20 cellular contexts compared by ENCODE assay signal in the genomic region with DNA sequence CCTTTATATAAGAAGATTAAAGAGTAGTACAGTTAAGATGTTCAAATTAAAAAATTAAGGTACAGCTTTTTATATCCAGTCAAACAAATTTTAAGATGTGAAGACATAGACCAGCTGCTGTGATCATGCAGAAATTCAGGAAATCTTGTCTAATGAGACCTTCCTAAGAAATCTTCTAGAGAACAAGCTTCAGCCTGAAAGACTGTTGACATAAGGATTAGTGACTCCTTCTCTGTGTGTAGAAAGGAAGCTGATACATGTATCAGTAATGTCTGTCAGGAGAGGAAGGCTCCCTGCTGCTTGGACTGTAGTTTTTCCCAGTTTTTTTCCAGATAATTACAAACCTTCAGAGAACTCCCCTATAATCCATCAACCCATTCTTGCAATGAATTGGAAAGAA.
A peak's percentile ranks its signal among the peaks of the same experiment; 100 is the strongest.
DNase-seq lines count a peak whose midpoint lies in the region; ATAC-seq, FAIRE-seq and TF ChIP-seq lines count a peak whose summit lies in the region.
"Had no signal": no experiment of that assay in that cellular context is flagged by ENCODE, and none has a peak within 500 bp of the region (broad histone marks: within the 10 kb centered on the region; RNA-seq: fewer than 3 reads in every experiment).

No MANE protein-coding gene starts in this region.

- TF ChIP-seq CTCF in HEK293 (tag by site-specific recombination; IDR thresholded peaks at IDR 0.05) (no peak), endothelial cell of umbilical vein (IDR thresholded peaks at IDR 0.05; ENCODE audit: extremely low read depth in 1 of 2, insufficient read depth in 1 of 2, low read depth in 1 of 2, low read length in 2 of 2) (no peak)

- H3K27me3 ChIP-seq in endothelial cell of umbilical vein (ENCODE audit: control insufficient read depth in 2 of 2, insufficient read depth in 2 of 2, low read length in 2 of 2), result no peaks in the 10 kb centered on the region
- H3K27me3 ChIP-seq: SJSA1 had no signal

- no peak overlapping the region for H3K4me3 ChIP-seq in HEK293 (ENCODE audit: low read depth, low read length)
- H3K4me3 ChIP-seq in endothelial cell of umbilical vein (replicated peaks in 1 of 3; ENCODE audit: insufficient read depth in 1 of 3, low read depth in 1 of 3, low read length in 3 of 3), result no peak overlapping the region
- H3K4me3 ChIP-seq: K562, SJSA1 had no signal

- no peak for FAIRE-seq in RCC 7860 (lab: Jason Lieb, UNC)
- FAIRE-seq in endothelial cell of umbilical vein (lab: Jason Lieb, UNC), result no peak
- FAIRE-seq: K562 had no signal

- H3K4me2 ChIP-seq in endothelial cell of umbilical vein (ENCODE audit: insufficient read depth, low read length), result no peak overlapping the region

- no TSS peak for BruUV-seq in endothelial cell of umbilical vein (replicated peaks; lab: Mats Ljungman, UMichigan)

- CTCF ChIA-PET in HEK293 (lab: Yijun Ruan, JAX) (interaction anchor here (0.6 kb wide), 1 partner anchor 230 kb away, joined by 4 read pairs; no protein-coding TSS in a partner anchor), endothelial cell of umbilical vein (lab: Charles Lee) (no interaction called here)

- no peaks in the 10 kb centered on the region for H4K20me1 ChIP-seq in endothelial cell of umbilical vein (replicated peaks; ENCODE audit: control insufficient read depth, extremely low read depth, insufficient read depth, low read length)

- H3K9me1 ChIP-seq in endothelial cell of umbilical vein (replicated peaks; ENCODE audit: control insufficient read depth, extremely low read depth, insufficient read depth, low read length), result no peaks in the 10 kb centered on the region

- POLR2A ChIA-PET in HEK293 (lab: Yijun Ruan, JAX) (interaction anchor here (1.0 kb wide), 1 partner anchor 77 kb away, joined by 3 read pairs; no protein-coding TSS in a partner anchor), endothelial cell of umbilical vein (lab: Charles Lee) (no interaction called here)

- DNase-seq in RCC 7860 (ENCODE audit: low spot score), result peak; percentile 58
- DNase-seq in endothelial cell of umbilical vein (ENCODE audit: low read depth, low spot score), result peak; percentile 18
- peak; percentile 34 for DNase-seq in non-pigmented ciliary epithelial cell (ENCODE audit: low read depth)
- no peak for DNase-seq in NCI-H510A (lab: John Stamatoyannopoulos, UW)
- DNase-seq in NCI-H2029 treated with DMSO at 0.1 percent for 48 hours (lab: John Stamatoyannopoulos, UW), result no peak
- no peak for DNase-seq in DMS153 treated with DMSO at 0.1 percent for 48 hours (lab: John Stamatoyannopoulos, UW; ENCODE audit: unreplicated experiment)
- DNase-seq: AML-193; Calu3; CD4-positive, CD25-positive, alpha-beta regulatory T cell; DND-41; GDM1; NCI-H1092 treated with DMSO at 0.1 percent for 48 hours; NCI-H1694; NCI-H2171; NCI-H524 had no signal

- dilution Hi-C loops in endothelial cell of umbilical vein (cut with MboI; ENCODE audit: extremely low pct_ligation_motif_present, low sequenced_read_pairs), result no loop called here

- no peaks in the 10 kb centered on the region for H3K36me3 ChIP-seq in HEK293 (ENCODE audit: control insufficient read depth in 2 of 2, insufficient read depth in 1 of 2, low read length in 2 of 2)
- no peaks in the 10 kb centered on the region for H3K36me3 ChIP-seq in endothelial cell of umbilical vein (ENCODE audit: control insufficient read depth in 2 of 2, extremely low read depth in 1 of 2, insufficient read depth in 2 of 2, low read length in 2 of 2)
- H3K36me3 ChIP-seq: SJSA1 had no signal

- TF ChIP-seq POLR2A in endothelial cell of umbilical vein (IDR thresholded peaks at IDR 0.05; ENCODE audit: low read depth, low read length), result no peak

- no peak for ATAC-seq in HG02870 (IDR thresholded peaks at IDR 0.05; ENCODE audit: unreplicated experiment)
- ATAC-seq: HCT116, K562 had no signal

- H3K4me1 ChIP-seq in HEK293 (ENCODE audit: control insufficient read depth, insufficient read depth, low read length), result no peaks in the 10 kb centered on the region
- H3K4me1 ChIP-seq in endothelial cell of umbilical vein (ENCODE audit: control insufficient read depth, extremely low read depth, insufficient read depth, low read length), result no peaks in the 10 kb centered on the region
- H3K4me1 ChIP-seq: SJSA1 had no signal

- H3K27ac ChIP-seq in HEK293 (ENCODE audit: extremely low read depth, low read depth, low read length) (no peak overlapping the region), endothelial cell of umbilical vein (ENCODE audit: insufficient read depth, low read depth, low read length) (no peak overlapping the region)
- H3K27ac ChIP-seq: SJSA1 had no signal

- intact Hi-C loops in endothelial cell of umbilical vein (cut with micrococcal nuclease), result no loop called here

- no peaks in the 10 kb centered on the region for H3K9me3 ChIP-seq in HEK293 (ENCODE audit: control insufficient read depth, insufficient read depth, low read depth, low read length)
- H3K9me3 ChIP-seq in endothelial cell of umbilical vein (replicated peaks; ENCODE audit: control insufficient read depth, insufficient read depth, low read length), result no peaks in the 10 kb centered on the region
- H3K9me3 ChIP-seq: SJSA1 had no signal

- no peak overlapping the region for H3K9ac ChIP-seq in endothelial cell of umbilical vein (replicated peaks; ENCODE audit: extremely low read depth, insufficient read depth, low read length)

- H3K79me2 ChIP-seq in endothelial cell of umbilical vein (ENCODE audit: control insufficient read depth, insufficient read depth, low read length), result no peaks in the 10 kb centered on the region

- H2AFZ ChIP-seq in endothelial cell of umbilical vein (ENCODE audit: low read depth, low read length), result no peak overlapping the region

TF ChIP-seq in HEK293, 187 proteins besides CTCF, POLR2A, EP300 and RAD21:
- TF ChIP-seq SETDB1 (IDR thresholded peaks at IDR 0.05; ENCODE audit: insufficient read length, low read length), result peak; percentile 32
- no peak for TF ChIP-seq ZNF658 (tag by site-specific recombination; IDR thresholded peaks at IDR 0.05)

TF ChIP-seq in endothelial cell of umbilical vein, 7 proteins besides CTCF, POLR2A, EP300 and RAD21:
- no peak for TF ChIP-seq MYC (IDR thresholded peaks at IDR 0.05; ENCODE audit: low read depth, low read length)
- peak; percentile 18 for TF ChIP-seq FOS (IDR thresholded peaks at IDR 0.05; ENCODE audit: borderline replicate concordance, insufficient read depth, low read length)

Comparison
In these comparisons a context has a peak if more than half of its experiments do, and no peak if none do; other contexts are left out.
1. DNase-seq: peak in RCC 7860 (single experiment), endothelial cell of umbilical vein (single experiment) and non-pigmented ciliary epithelial cell (single experiment); none in NCI-H510A (single experiment), NCI-H2029 treated with DMSO at 0.1 percent for 48 hours (single experiment) and DMS153 treated with DMSO at 0.1 percent for 48 hours (single experiment).